1 cellular context compared by ENCODE assay signal in genomic region chr15:74792227-74793016, GRCh38.
TF ChIP-seq lines count a peak whose summit lies in the region.

No MANE protein-coding gene starts in this region.

TF ChIP-seq in H1, 55 proteins besides CTCF, POLR2A, EP300 and RAD21:
- TF ChIP-seq KDM1A (IDR thresholded peaks at IDR 0.05; ENCODE audit: borderline replicate concordance, low read length) = peak; percentile 38; the same call in 1 of the 2 replicates
- TF ChIP-seq ASH2L (IDR thresholded peaks at IDR 0.05; ENCODE audit: low read length) = no peak
